Comparison of ENCODE assay signal across 1 cellular context in genomic region chr18:76697441-76697901, GRCh38.
TF ChIP-seq lines count a peak whose summit lies in the region.

No MANE protein-coding gene starts in this region.

TF ChIP-seq in WTC11, 78 proteins besides CTCF, POLR2A, EP300 and RAD21 (continued from another document):
- TF ChIP-seq GTF2I (CRISPR knock-in tag; conservative IDR thresholded peaks at IDR 0.05) (no peak), SOX15 (CRISPR knock-in tag; IDR thresholded peaks at IDR 0.05) (no peak), OVOL2 (CRISPR knock-in tag; IDR thresholded peaks at IDR 0.05; ENCODE audit: borderline replicate concordance) (no peak), NFE2L1 (CRISPR knock-in tag; IDR thresholded peaks at IDR 0.05) (no peak), MLX (CRISPR knock-in tag; IDR thresholded peaks at IDR 0.05) (no peak), TEAD1 (CRISPR knock-in tag; IDR thresholded peaks at IDR 0.05) (no peak)
